ENCODE assay signal across 11 cellular contexts in genomic region chr6:159700970-159701369, GRCh38. TPM values are rescaled to one million over a fixed set of nuclear protein-coding genes. Genes with fewer than 3 reads are reported as not detected.
DNase-seq lines count a peak whose midpoint lies in the region; ATAC-seq and TF ChIP-seq lines count a peak whose summit lies in the region.
"Had no signal": no experiment of that assay in that cellular context is flagged by ENCODE, and none has a peak within 500 bp of the region (broad histone marks: within the 10 kb centered on the region; RNA-seq: fewer than 3 reads in every experiment).

No MANE protein-coding gene starts in this region.

- H3K36me3 ChIP-seq in ACC112 (ENCODE audit: insufficient read depth, low read length) = peaks cover 8% of the 10 kb centered on the region
- H3K36me3 ChIP-seq in colonic mucosa = no peaks in the 10 kb centered on the region

- TF ChIP-seq CTCF in colonic mucosa (IDR thresholded peaks at IDR 0.05) (no peak), type B pancreatic cell (conservative IDR thresholded peaks at IDR 0.05) (no peak)

- intact Hi-C loops in colonic mucosa (cut with DNase I) = no loop called here

- H3K4me1 Mint-ChIP-seq in naive B cell = peaks cover 4 to 13% (median 12%) of the 10 kb centered on the region in 3 donors
- H3K4me1 Mint-ChIP-seq in activated T-cell treated with anti-CD3 and anti-CD28 coated beads, Interleukin-2, amount 50 U/mL, for 72 hours (ENCODE audit: low read depth) = peaks cover 10% of the 10 kb centered on the region
- H3K4me1 Mint-ChIP-seq in type B pancreatic cell (ENCODE audit: unreplicated experiment) = no peaks in the 10 kb centered on the region

- peak overlapping the region; percentile 28 for H3K4me3 ChIP-seq in ACC112 (ENCODE audit: low read depth, low read length)
- no peak overlapping the region for H3K4me3 ChIP-seq in colonic mucosa

- H3K79me2 ChIP-seq in ACC112 (ENCODE audit: control insufficient read depth, insufficient read depth, low read length, unreplicated experiment) = peaks cover 2% of the 10 kb centered on the region

- peak; percentile 66 for DNase-seq in NAMALWA (ENCODE audit: low spot score)
- DNase-seq in colonic mucosa = no peak
- no peak for DNase-seq in naive B cell
- DNase-seq in activated T-cell treated with anti-CD3 and anti-CD28 coated beads, Interleukin-2, amount 50 U/mL, for 72 hours = no peak
- no peak for DNase-seq in type B pancreatic cell (ENCODE audit: extremely low spot score, unreplicated experiment)
- DNase-seq in T1000 (lab: John Stamatoyannopoulos, UW) = no peak
- DNase-seq: CD8-positive, alpha-beta T cell; left cardiac atrium; stimulated activated naive CD8-positive, alpha-beta T cell treated with anti-CD3 and anti-CD28 coated beads, Interleukin-15, amount 100 ng/mL, for 72 hours had no signal

- no peak overlapping the region for H2AFZ ChIP-seq in ACC112 (ENCODE audit: low read length, unreplicated experiment)

- H3K27me3 ChIP-seq in ACC112 (ENCODE audit: insufficient read depth, low read length) (no peaks in the 10 kb centered on the region), colonic mucosa (no peaks in the 10 kb centered on the region)

- H3K27me3 Mint-ChIP-seq in naive B cell (no peaks in the 10 kb centered on the region), type B pancreatic cell (no peaks in the 10 kb centered on the region)
- no peaks in the 10 kb centered on the region for H3K27me3 Mint-ChIP-seq in activated T-cell treated with anti-CD3 and anti-CD28 coated beads, Interleukin-2, amount 50 U/mL, for 72 hours (ENCODE audit: low read depth)
- H3K27me3 Mint-ChIP-seq: stimulated activated naive CD8-positive, alpha-beta T cell treated with anti-CD3 and anti-CD28 coated beads, Interleukin-15, amount 100 ng/mL, for 72 hours had no signal

- no peaks in the 10 kb centered on the region for H3K9me3 ChIP-seq in colonic mucosa

- ATAC-seq in naive B cell (ENCODE audit: low read depth in 2 of 2) = peak; percentile 39 to 67
- ATAC-seq in activated T-cell treated with anti-CD3 and anti-CD28 coated beads, Interleukin-2, amount 50 U/mL, for 72 hours (replicated peaks in 1 of 2) = no peak
- ATAC-seq in GM19395 (IDR thresholded peaks at IDR 0.05; ENCODE audit: unreplicated experiment) = no peak
- ATAC-seq: CD8-positive, alpha-beta T cell had no signal

- peak overlapping the region; percentile 99 for H3K27ac ChIP-seq in ACC112 (ENCODE audit: low read depth, low read length)
- peak overlapping the region; percentile 43 for H3K27ac ChIP-seq in colonic mucosa

- no peak overlapping the region for H3K9ac ChIP-seq in colonic mucosa (ENCODE audit: low read depth in 2 of 2, low read length in 2 of 2)

- no peak overlapping the region for H3K4me3 Mint-ChIP-seq in naive B cell
- no peak overlapping the region for H3K4me3 Mint-ChIP-seq in activated T-cell treated with anti-CD3 and anti-CD28 coated beads, Interleukin-2, amount 50 U/mL, for 72 hours
- no peak overlapping the region for H3K4me3 Mint-ChIP-seq in type B pancreatic cell
- H3K4me3 Mint-ChIP-seq: CD8-positive, alpha-beta T cell; stimulated activated naive CD8-positive, alpha-beta T cell treated with anti-CD3 and anti-CD28 coated beads, Interleukin-15, amount 100 ng/mL, for 72 hours had no signal

- peaks cover 18% of the 10 kb centered on the region for H3K4me1 ChIP-seq in ACC112 (ENCODE audit: control insufficient read depth, insufficient read depth, low read length, unreplicated experiment)
- H3K4me1 ChIP-seq in colonic mucosa = no peaks in the 10 kb centered on the region

- H3K27ac Mint-ChIP-seq in naive B cell (peak overlapping the region in 1 of 6 donors; percentile 49), type B pancreatic cell (no peak overlapping the region)
- no peak overlapping the region for H3K27ac Mint-ChIP-seq in activated T-cell treated with anti-CD3 and anti-CD28 coated beads, Interleukin-2, amount 50 U/mL, for 72 hours
- H3K27ac Mint-ChIP-seq: CD8-positive, alpha-beta T cell; stimulated activated naive CD8-positive, alpha-beta T cell treated with anti-CD3 and anti-CD28 coated beads, Interleukin-15, amount 100 ng/mL, for 72 hours had no signal

- H3K36me3 Mint-ChIP-seq in naive B cell (peaks cover 0 to 7% of the 10 kb centered on the region in 2 donors), type B pancreatic cell (peaks cover 4% of the 10 kb centered on the region)
- H3K36me3 Mint-ChIP-seq in activated T-cell treated with anti-CD3 and anti-CD28 coated beads, Interleukin-2, amount 50 U/mL, for 72 hours (ENCODE audit: insufficient read depth in 2 of 2) = peaks cover 1 to 5% of the 10 kb centered on the region in 2 donors
- H3K36me3 Mint-ChIP-seq: CD8-positive, alpha-beta T cell had no signal

- H3K9me3 Mint-ChIP-seq in naive B cell = peaks cover 0 to 4% (median 0%) of the 10 kb centered on the region in 7 donors
- peaks cover 0 to 3% of the 10 kb centered on the region in 2 donors for H3K9me3 Mint-ChIP-seq in activated T-cell treated with anti-CD3 and anti-CD28 coated beads, Interleukin-2, amount 50 U/mL, for 72 hours
- H3K9me3 Mint-ChIP-seq in type B pancreatic cell = no peaks in the 10 kb centered on the region
- H3K9me3 Mint-ChIP-seq: CD8-positive, alpha-beta T cell; stimulated activated naive CD8-positive, alpha-beta T cell treated with anti-CD3 and anti-CD28 coated beads, Interleukin-15, amount 100 ng/mL, for 72 hours had no signal

RNA-seq across cellular contexts. Expression of gene SOD2, which starts 7.9 kb away (rescaled TPM):
- total RNA-seq in colonic mucosa (100 to 1,000 TPM; 199 to 365 TPM), type B pancreatic cell (ENCODE audit: low replicate concordance) (78.1 and 100 TPM in 2 replicates)
- 10 to 100 TPM; 74.3 to 99.4 (median 83.2) TPM for polyA plus RNA-seq in naive B cell (ENCODE audit: low read depth in 6 of 6)
- 10 to 100 TPM; 66.8 to 75.9 TPM for total RNA-seq in activated T-cell treated with anti-CD3 and anti-CD28 coated beads, Interleukin-2, amount 50 U/mL, for 72 hours

RNA-seq across cellular contexts. Expression of gene WTAP, which starts 26.3 kb away (rescaled TPM):
- total RNA-seq in colonic mucosa (10 to 100 TPM; 73.7 to 84.1 TPM), type B pancreatic cell (ENCODE audit: low replicate concordance) (96.9 and 108 TPM in 2 replicates)
- polyA plus RNA-seq in naive B cell (ENCODE audit: low read depth in 6 of 6) = 100 to 1,000 TPM; 142 to 203 (median 152) TPM
- total RNA-seq in activated T-cell treated with anti-CD3 and anti-CD28 coated beads, Interleukin-2, amount 50 U/mL, for 72 hours = 100 to 1,000 TPM; 108 to 109 TPM

Comparison
In these comparisons a context has a peak if more than half of its experiments do, and no peak if none do; other contexts are left out.
1. ATAC-seq: peak in naive B cell (2 of 2); none in activated T-cell treated with anti-CD3 and anti-CD28 coated beads, Interleukin-2, amount 50 U/mL, for 72 hours (0 of 2) and GM19395 (single experiment).